Comparison of ENCODE assay signal across 8 cellular contexts in genomic region chr1:1435094-1435903, GRCh38. TPM values are rescaled to one million over a fixed set of nuclear protein-coding genes. Genes with fewer than 3 reads are reported as not detected.
A peak's percentile ranks its signal among the peaks of the same experiment; 100 is the strongest.
DNase-seq lines count a peak whose midpoint lies in the region; ATAC-seq, FAIRE-seq and TF ChIP-seq lines count a peak whose summit lies in the region.

TSS of gene VWA1 (plus strand) at chr1:1435690. CDS start at chr1:1435749, 59 bp downstream.

- no peak for TF ChIP-seq POLR2A in H1 (IDR thresholded peaks at IDR 0.05; ENCODE audit: control extremely low read depth in 1 of 2, low read depth in 2 of 2, low read length in 2 of 2)

- peak within 1 kb of the TSS; percentile 64 for H4K5ac ChIP-seq in H1 (ENCODE audit: insufficient read length, low read depth, low read length)

- peak within 1 kb of the TSS; percentile 46 to 72 (median 70) for H3K4me3 ChIP-seq in H1 (ENCODE audit: extremely low read depth in 1 of 4, insufficient read depth in 2 of 4, low read depth in 3 of 4, low read length in 4 of 4)

- H3K36me3 ChIP-seq in H1 (ENCODE audit: control insufficient read depth in 2 of 4, insufficient read depth in 4 of 4, low read length in 3 of 4): peaks cover 0 to 7% (median 0%) of the 10 kb centered on the region in 4 experiments; a peak in 1 of 8 replicates

- peak within 1 kb of the TSS; percentile 97; the same call in 1 of the 2 replicates for H2BK20ac ChIP-seq in H1 (ENCODE audit: low read length)

- WGBS in H1 (ENCODE audit: extremely low coverage in 1 of 2, insufficient coverage in 1 of 2, insufficient read length in 1 of 2, insufficient replicate concordance in 2 of 2, low coverage in 1 of 2, low lambda C conversion rate in 2 of 2, missing lambda C conversion rate in 1 of 2), 2 experiments: 14% methylated on average over 46 of the region's 91 CpGs; no CpG with 5 or more reads in 1 of the 2 experiments

- peak within 1 kb of the TSS; percentile 71 for H3K56ac ChIP-seq in H1 (replicated peaks; ENCODE audit: insufficient read length, low read depth, low read length)

- H2BK120ac ChIP-seq in H1 (replicated peaks; ENCODE audit: low read depth, low read length): peak within 1 kb of the TSS; percentile 79

- no peaks in the 10 kb centered on the region for H3K9me3 ChIP-seq in H1 (ENCODE audit: insufficient read depth in 2 of 2, low read depth in 1 of 2, low read length in 1 of 2)

- H3K14ac ChIP-seq in H1 (ENCODE audit: insufficient read length): no peak within 1 kb of the TSS

- ATAC-seq in HG02798 (IDR thresholded peaks at IDR 0.05; ENCODE audit: poor library complexity, unreplicated experiment): no peak
- no peak for ATAC-seq in HG02840 (IDR thresholded peaks at IDR 0.05; ENCODE audit: low FRiP score, unreplicated experiment)

- peak within 1 kb of the TSS; percentile 69 for H3K4ac ChIP-seq in H1 (replicated peaks; ENCODE audit: insufficient read length, low read depth, low read length)

- CTCF ChIA-PET in H1 (lab: Charles Lee; ENCODE audit: partially characterized antibody): interaction anchor here (0.9 to 2.1 kb wide), 4 partner anchors 17 to 33 kb away, joined by 3 to 6 read pairs (median 4); no protein-coding TSS in a partner anchor

- peak within 1 kb of the TSS; percentile 69 for H2BK12ac ChIP-seq in H1 (ENCODE audit: low read depth, low read length)

- peak within 1 kb of the TSS; percentile 95; the same call in 1 of the 2 replicates for H2BK5ac ChIP-seq in H1 (ENCODE audit: low read depth, low read length)

- H3K27ac ChIP-seq in H1 (ENCODE audit: low read depth, low read length): peak within 1 kb of the TSS; percentile 17; the same call in 1 of the 2 replicates

- peak within 1 kb of the TSS; percentile 86 for H3K18ac ChIP-seq in H1 (ENCODE audit: extremely low read depth, low read length)

- no peak for TF ChIP-seq EP300 in H1 (IDR thresholded peaks at IDR 0.05; ENCODE audit: borderline replicate concordance in 1 of 2, low read depth in 2 of 2, low read length in 2 of 2)

- peaks cover 0 to 54% (median 41%) of the 10 kb centered on the region in 4 experiments; a peak in 6 of 7 replicates for H3K4me1 ChIP-seq in H1 (replicated peaks in 1 of 4; ENCODE audit: control insufficient read depth in 3 of 4, insufficient read depth in 4 of 4, low read length in 3 of 4)

- FAIRE-seq in H1 (lab: Jason Lieb, UNC): no peak

- DNase-seq in GM04504 (ENCODE audit: low read depth) (peak; percentile 21), NCI-H128 (lab: John Stamatoyannopoulos, UW; ENCODE audit: unreplicated experiment) (peak; percentile 74), H1 (ENCODE audit: low read depth in 1 of 2, low spot score in 2 of 2) (peak in 1 of 2 experiments; percentile 86), lung microvascular endothelial cell (ENCODE audit: low read depth in 2 of 2) (peak; percentile 67 to 79)
- peak; percentile 41 to 57 (median 47) for DNase-seq in activated CD8-positive, alpha-beta memory T cell treated with anti-CD3 and anti-CD28 coated beads for 48 hours (ENCODE audit: low read depth in 2 of 3, low spot score in 2 of 3)
- DNase-seq in stimulated activated CD4-positive, alpha-beta T cell treated with anti-CD3 and anti-CD28 coated beads, TNF-alpha, amount 100 ng/mL, for 48 hours (ENCODE audit: low read depth in 3 of 3): peak; percentile 25 to 68 (median 45)

- H4K20me1 ChIP-seq in H1 (replicated peaks in 1 of 2; ENCODE audit: control insufficient read depth in 1 of 2, insufficient read depth in 2 of 2, low read length in 2 of 2): peaks cover 4 to 7% of the 10 kb centered on the region in 2 experiments

- peak within 1 kb of the TSS; percentile 73; the same call in 1 of the 2 replicates for H2BK15ac ChIP-seq in H1 (ENCODE audit: low read length)

- peak within 1 kb of the TSS; percentile 99 for H4K91ac ChIP-seq in H1 (replicated peaks; ENCODE audit: insufficient read length, low read length)

- H3K79me1 ChIP-seq in H1 (ENCODE audit: low read depth, low read length): no peaks in the 10 kb centered on the region

- peaks cover 18% of the 10 kb centered on the region; the same call in 1 of the 2 replicates for H3K23me2 ChIP-seq in H1 (ENCODE audit: low read depth, low read length)

- peaks cover 0 to 8% of the 10 kb centered on the region in 2 experiments; a peak in 1 of 4 replicates for H3K79me2 ChIP-seq in H1 (ENCODE audit: control insufficient read depth in 1 of 2, insufficient read depth in 2 of 2, low read length in 2 of 2)

- POLR2A ChIA-PET in H1 (lab: Charles Lee; ENCODE audit: partially characterized antibody): interaction anchor here (0.6 to 22.9 kb wide), 8 partner anchors 13 to 104 kb away, joined by 3 to 515 read pairs (median 6); partner anchors contain the start of genes ANKRD65, CCNL2 and MRPL20

- no peak for TF ChIP-seq RAD21 in H1 (IDR thresholded peaks at IDR 0.05 in 1 of 2, conservative IDR thresholded peaks at IDR 0.05 in 1 of 2; ENCODE audit: low read depth in 2 of 2, low read length in 2 of 2)

- H3K27me3 ChIP-seq in H1 (replicated peaks in 1 of 4; ENCODE audit: control insufficient read depth in 3 of 4, extremely low read depth in 1 of 4, insufficient read depth in 3 of 4, low read length in 3 of 4): peaks cover 0 to 3% (median 0%) of the 10 kb centered on the region in 4 experiments; a peak in 2 of 7 replicates

- H3K9ac ChIP-seq in H1 (replicated peaks in 1 of 4; ENCODE audit: extremely low read depth in 1 of 4, low read depth in 3 of 4, low read length in 3 of 4): peak within 1 kb of the TSS in 1 of 4 experiments; percentile 38; a peak in 3 of 7 replicates

- H2AK5ac ChIP-seq in H1 (ENCODE audit: low read depth, low read length): 0 out of 2 replicates have a peak within 1 kb of the TSS, but pooled peaks have one; percentile 88

- peak within 1 kb of the TSS; percentile 86 for H4K8ac ChIP-seq in H1 (ENCODE audit: extremely low read depth, insufficient read depth, low read length)

- H3K23ac ChIP-seq in H1 (ENCODE audit: insufficient read length): no peak within 1 kb of the TSS

- no peak within 1 kb of the TSS for H2AFZ ChIP-seq in H1 (ENCODE audit: low read length)

- no peak for TF ChIP-seq CTCF in H1 (IDR thresholded peaks at IDR 0.05; ENCODE audit: control extremely low read depth in 1 of 3, insufficient read depth in 1 of 3, low read depth in 1 of 3, low read length in 3 of 3)

- H3K4me2 ChIP-seq in H1 (ENCODE audit: insufficient read depth in 1 of 2, low read depth in 2 of 2, low read length in 2 of 2): peak within 1 kb of the TSS; percentile 54 to 94

TF ChIP-seq in H1, 55 proteins besides CTCF, POLR2A, EP300 and RAD21 (continues in another document):
- no peak for TF ChIP-seq USF2 (IDR thresholded peaks at IDR 0.05; ENCODE audit: low read length)
- TF ChIP-seq CHD2 (IDR thresholded peaks at IDR 0.05; ENCODE audit: low read length): no peak
- no peak for TF ChIP-seq ATF3 (IDR thresholded peaks at IDR 0.05; ENCODE audit: insufficient read depth, low read depth, low read length)
- no peak for TF ChIP-seq CBX5 (IDR thresholded peaks at IDR 0.05; ENCODE audit: low read depth, low read length)
- TF ChIP-seq ASH2L (IDR thresholded peaks at IDR 0.05; ENCODE audit: low read length): no peak
- TF ChIP-seq KDM4A (IDR thresholded peaks at IDR 0.05; ENCODE audit: low read depth, low read length, severe bottlenecking): peak; percentile 40
- no peak for TF ChIP-seq YY1 (IDR thresholded peaks at IDR 0.05; ENCODE audit: low read depth, low read length)
- no peak for TF ChIP-seq SRF (IDR thresholded peaks at IDR 0.05; ENCODE audit: low read depth, low read length)
- no peak for TF ChIP-seq JUN (IDR thresholded peaks at IDR 0.05; ENCODE audit: low read depth, low read length)
- no peak for TF ChIP-seq JUND (IDR thresholded peaks at IDR 0.05; ENCODE audit: low read length)
- TF ChIP-seq SIRT6 (IDR thresholded peaks at IDR 0.05; ENCODE audit: low read length): no peak
- TF ChIP-seq BACH1 (IDR thresholded peaks at IDR 0.05; ENCODE audit: low read length): peak; percentile 82
- TF ChIP-seq SAP30 (IDR thresholded peaks at IDR 0.05; ENCODE audit: insufficient read depth, insufficient replicate concordance, low read length): no peak
- TF ChIP-seq ZNF274 (IDR thresholded peaks at IDR 0.05; ENCODE audit: borderline replicate concordance, extremely low read depth, low read length): no peak
- TF ChIP-seq RXRA (IDR thresholded peaks at IDR 0.05; ENCODE audit: insufficient read depth, low read depth, low read length): no peak
- no peak for TF ChIP-seq NRF1 (IDR thresholded peaks at IDR 0.05; ENCODE audit: low read depth, low read length)
- no peak for TF ChIP-seq BCL11A (IDR thresholded peaks at IDR 0.05; ENCODE audit: low read depth in 2 of 2, low read length in 2 of 2)
- no peak for TF ChIP-seq HDAC2 (IDR thresholded peaks at IDR 0.05; ENCODE audit: borderline replicate concordance in 1 of 2, low read depth in 2 of 2, low read length in 2 of 2)
- TF ChIP-seq EZH2 (IDR thresholded peaks at IDR 0.05; ENCODE audit: low read depth, low read length, severe bottlenecking): no peak
- no peak for TF ChIP-seq FOSL1 (IDR thresholded peaks at IDR 0.05; ENCODE audit: insufficient read depth, low read depth, low read length)
- TF ChIP-seq TEAD4 (IDR thresholded peaks at IDR 0.05; ENCODE audit: low read depth, low read length): no peak
- no peak for TF ChIP-seq TAF7 (optimal IDR thresholded peaks at IDR 0.05; ENCODE audit: borderline replicate concordance, low read depth, low read length)

RNA-seq across cellular contexts. Expression of gene VWA1, which starts in this region (rescaled TPM):
- total RNA-seq in H1 (2021; fragmentation: NEBNext Ultra II Directional; extraction: Animal tissue kit (Norgen Biotek cat#: 25700)): 36.6 and 42.0 TPM in 2 replicates
- 16.0 and 19.5 TPM in 2 replicates for polyA plus RNA-seq in H1 (2011; rRNA removed)
- polyA plus RNA-seq in H1 (2011; cell fraction: cytosol; rRNA removed): 15.8 TPM
- 26.0 TPM for polyA plus RNA-seq in H1 (2011; cell fraction: nucleus; rRNA removed)
- 15.3 to 20.4 TPM (median 19.1 TPM) in 4 replicates for polyA plus RNA-seq in H1 (2012, experiment 1 of 2)
- 11.3 TPM for polyA plus RNA-seq in H1 (2012, experiment 2 of 2)
- polyA plus RNA-seq in H1 (2013, experiment 1 of 2): 32.5 TPM
- 30.8 TPM for polyA plus RNA-seq in H1 (2013, experiment 2 of 2)
- polyA minus RNA-seq in H1 (2011; rRNA and poly(A)+ RNA removed): 3.7 and 6.6 TPM in 2 replicates
- 13.1 TPM for polyA minus RNA-seq in H1 (2011; cell fraction: cytosol; rRNA and poly(A)+ RNA removed)
- polyA minus RNA-seq in H1 (2011; cell fraction: nucleus; rRNA and poly(A)+ RNA removed): 13.6 TPM
- 2.2 and 5.0 TPM in 2 replicates for total RNA-seq in lung microvascular endothelial cell
